1 cellular context compared by ENCODE assay signal in the genomic region with DNA sequence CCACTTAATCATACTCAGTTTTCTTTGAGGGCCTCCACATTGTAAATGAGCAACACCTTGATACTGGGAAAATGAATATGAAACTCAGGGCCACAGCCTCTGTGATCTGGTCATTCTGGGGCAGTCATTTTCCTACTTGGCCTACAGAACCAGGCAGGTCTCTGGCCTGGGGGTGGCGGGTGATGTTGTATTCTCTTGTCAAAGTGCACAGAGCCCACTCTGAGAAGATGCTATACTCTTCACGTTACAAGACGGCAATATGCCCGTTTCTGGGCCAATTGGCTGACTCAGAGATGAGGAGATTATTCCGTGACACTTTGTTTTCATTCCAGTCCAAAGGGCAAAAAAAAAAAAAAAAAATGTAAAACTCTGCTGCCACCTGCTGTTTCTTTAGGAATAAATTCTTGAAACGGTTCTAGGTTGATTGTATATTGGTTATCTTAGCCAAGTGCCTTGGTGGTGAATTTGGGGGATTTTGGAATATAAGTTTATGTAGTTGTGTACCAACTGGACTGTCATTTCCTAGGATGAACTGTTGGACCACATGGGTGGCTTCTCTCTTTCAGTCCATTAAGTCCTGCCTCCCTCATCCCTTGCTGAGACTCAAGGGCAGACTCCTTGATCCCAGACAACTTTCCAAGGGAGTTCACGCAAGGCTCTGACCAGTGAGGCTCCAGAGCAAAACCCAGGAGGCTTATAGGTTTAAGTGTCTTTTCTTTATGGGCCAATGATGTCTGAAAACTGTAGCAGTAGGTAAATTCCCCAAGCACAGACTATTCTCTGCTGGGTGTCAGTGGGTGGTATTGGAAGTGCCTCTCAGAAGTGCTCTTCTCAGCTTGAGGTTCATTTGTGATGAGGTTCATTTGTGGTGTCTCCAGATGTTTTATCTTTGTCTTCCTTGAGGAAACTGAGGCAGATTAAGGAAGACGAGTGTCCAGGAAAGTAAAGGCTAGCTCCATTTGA.
TF ChIP-seq lines count a peak whose summit lies in the region.

No MANE protein-coding gene starts in this region.

TF ChIP-seq in HEK293, 187 proteins besides CTCF, POLR2A, EP300 and RAD21 (continued from another document):
- TF ChIP-seq ZNF843 (tag by site-specific recombination; IDR thresholded peaks at IDR 0.05): 0 out of 2 replicates have a peak, but pooled peaks have one; percentile 20
- TF ChIP-seq KLF7 (tag by site-specific recombination; IDR thresholded peaks at IDR 0.05; ENCODE audit: borderline replicate concordance): no peak
TF ChIP-seq in HEK293: peak in this region for 8.
